Comparison of ENCODE assay signal across 22 cellular contexts in the genomic region with DNA sequence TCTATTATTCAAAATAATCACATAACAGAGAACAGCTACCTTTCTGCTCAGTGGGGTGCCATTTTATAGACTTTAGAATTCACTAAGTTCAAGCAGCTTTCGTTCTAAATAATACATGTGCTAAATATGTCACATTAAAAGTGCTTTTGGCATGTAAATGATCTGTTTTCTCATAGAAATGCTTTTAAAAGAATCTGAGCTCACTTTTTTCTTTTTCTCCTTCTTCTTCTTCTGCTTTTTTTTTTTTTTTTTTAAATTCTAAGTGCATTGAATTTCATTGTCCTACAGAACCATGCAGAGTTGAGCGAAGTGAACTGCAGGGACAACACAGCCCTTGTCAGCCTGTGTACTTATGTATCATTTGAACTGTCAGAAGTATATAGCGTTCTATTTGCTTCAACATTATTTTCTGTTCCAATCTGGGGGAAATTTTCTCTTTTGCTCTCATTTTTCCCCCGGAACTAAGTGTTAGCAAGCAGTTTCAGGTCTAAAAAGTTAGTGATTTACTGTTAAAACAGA.
"Had no signal": no experiment of that assay in that cellular context is flagged by ENCODE, and none has a peak within 500 bp of the region (broad histone marks: within the 10 kb centered on the region; RNA-seq: fewer than 3 reads in every experiment).

No MANE protein-coding gene starts in this region.

- H3K4me3 Mint-ChIP-seq: naive thymus-derived CD8-positive, alpha-beta T cell; neural crest cell had no signal

- H3K27ac ChIP-seq: epithelial cell of prostate, esophagus muscularis mucosa, gastrocnemius medialis, heart right ventricle, psoas muscle, right lobe of liver, spleen, stomach, thoracic aorta, transverse colon had no signal

- H3K4me1 Mint-ChIP-seq: naive thymus-derived CD8-positive, alpha-beta T cell; neural crest cell had no signal

- ATAC-seq: gastrocnemius medialis; heart right ventricle; left lobe of liver; mucosa of descending colon; naive thymus-derived CD8-positive, alpha-beta T cell; psoas muscle; right lobe of liver had no signal

- H3K36me3 ChIP-seq: esophagus muscularis mucosa, gastrocnemius medialis, heart right ventricle, right lobe of liver, spleen, stomach, thoracic aorta, transverse colon had no signal

- H3K9me3 ChIP-seq: esophagus muscularis mucosa, gastrocnemius medialis, mucosa of descending colon, psoas muscle, right lobe of liver, spleen, stomach, thoracic aorta, transverse colon had no signal

- H3K4me1 ChIP-seq: esophagus muscularis mucosa, gastrocnemius medialis, heart right ventricle, psoas muscle, spleen, stomach, transverse colon had no signal

- H3K27ac Mint-ChIP-seq: naive thymus-derived CD8-positive, alpha-beta T cell had no signal

- H3K36me3 Mint-ChIP-seq: naive thymus-derived CD8-positive, alpha-beta T cell had no signal

- DNase-seq: effector memory CD4-positive, alpha-beta T cell; gastrocnemius medialis; heart right ventricle; islet precursor cell; mammary epithelial cell; mucosa of descending colon; naive thymus-derived CD8-positive, alpha-beta T cell; psoas muscle; retina; right lobe of liver; spleen; stimulated activated CD4-positive, alpha-beta T cell treated with anti-CD3 and anti-CD28 coated beads, Interleukin-2, amount 100 ng/mL, for 24 hours; stimulated activated CD4-positive, alpha-beta T cell treated with anti-CD3 and anti-CD28 coated beads, Interleukin-4, amount 100 ng/mL, for 4 hours; stimulated activated naive CD4-positive, alpha-beta T cell; stomach; substantia nigra; transverse colon had no signal

- H3K9me3 Mint-ChIP-seq: neural crest cell had no signal

- H3K4me3 ChIP-seq: esophagus muscularis mucosa, gastrocnemius medialis, heart right ventricle, mucosa of descending colon, psoas muscle, right lobe of liver, spleen, stomach, thoracic aorta, transverse colon had no signal

- H3K27me3 ChIP-seq: gastrocnemius medialis, right lobe of liver, stomach, transverse colon had no signal
